ENCODE assay signal across 24 cellular contexts in genomic region chr2:158949300-158949699, GRCh38.
"Had no signal": no experiment of that assay in that cellular context is flagged by ENCODE, and none has a peak within 500 bp of the region (broad histone marks: within the 10 kb centered on the region; RNA-seq: fewer than 3 reads in every experiment).

No MANE protein-coding gene starts in this region.

- H3K9me3 Mint-ChIP-seq: natural killer cell; stimulated activated effector memory CD8-positive, alpha-beta T cell treated with anti-CD3 and anti-CD28 coated beads, Interleukin-12 subunit alpha, Interleukin-12 subunit beta, amount 100 ng/mL, for 72 hours; stimulated activated naive CD8-positive, alpha-beta T cell treated with anti-CD3 and anti-CD28 coated beads, Interleukin-15, Interleukin-2, amounts not matched to agents 100 ng/mL and 50 ng/mL, for 24 hours had no signal

- H3K27ac Mint-ChIP-seq: natural killer cell; stimulated activated effector memory CD8-positive, alpha-beta T cell treated with anti-CD3 and anti-CD28 coated beads, Interleukin-12 subunit alpha, Interleukin-12 subunit beta, amount 100 ng/mL, for 72 hours; stimulated activated naive CD8-positive, alpha-beta T cell treated with anti-CD3 and anti-CD28 coated beads, Interleukin-15, Interleukin-2, amounts not matched to agents 100 ng/mL and 50 ng/mL, for 24 hours had no signal

- H3K27me3 ChIP-seq: hepatocyte, left lung, ovary, sigmoid colon, spleen, suprapubic skin, tibial artery, upper lobe of right lung had no signal

- H3K4me3 ChIP-seq: hepatocyte, left lung, lower lobe of right lung, ovary, prostate gland, sigmoid colon, spleen, suprapubic skin, thoracic aorta, tibial artery, upper lobe of right lung had no signal

- H3K9me3 ChIP-seq: left lung, lower lobe of right lung, ovary, prostate gland, sigmoid colon, spleen, suprapubic skin, thoracic aorta, tibial artery, upper lobe of right lung had no signal

- H3K27ac ChIP-seq: hepatocyte, left lung, lower lobe of right lung, ovary, prostate gland, sigmoid colon, spleen, suprapubic skin, thoracic aorta, tibial artery, upper lobe of right lung had no signal

- H3K4me3 Mint-ChIP-seq: naive B cell; natural killer cell; stimulated activated effector memory CD8-positive, alpha-beta T cell treated with anti-CD3 and anti-CD28 coated beads, Interleukin-12 subunit alpha, Interleukin-12 subunit beta, amount 100 ng/mL, for 72 hours; stimulated activated naive CD8-positive, alpha-beta T cell treated with anti-CD3 and anti-CD28 coated beads, Interleukin-15, Interleukin-2, amounts not matched to agents 100 ng/mL and 50 ng/mL, for 24 hours had no signal

- ATAC-seq: left lung; lower lobe of right lung; natural killer cell; right cardiac atrium; stimulated activated effector memory CD8-positive, alpha-beta T cell treated with anti-CD3 and anti-CD28 coated beads, Interleukin-12 subunit alpha, Interleukin-12 subunit beta, amount 100 ng/mL, for 72 hours; upper lobe of right lung had no signal

- H3K36me3 ChIP-seq: left lung, lower lobe of right lung, ovary, prostate gland, sigmoid colon, spleen, suprapubic skin, thoracic aorta, tibial artery, upper lobe of right lung had no signal

- H3K36me3 Mint-ChIP-seq: natural killer cell; stimulated activated effector memory CD8-positive, alpha-beta T cell treated with anti-CD3 and anti-CD28 coated beads, Interleukin-12 subunit alpha, Interleukin-12 subunit beta, amount 100 ng/mL, for 72 hours had no signal

- DNase-seq: islet precursor cell; left lung; lower lobe of right lung; mammary epithelial cell; mesenchymal stem cell; naive B cell; natural killer cell; ovary; retina; right cardiac atrium; sigmoid colon; small intestine; spleen; stimulated activated CD4-positive, alpha-beta T cell treated with anti-CD3 and anti-CD28 coated beads, Interleukin-4, amount 100 ng/mL, for 24 hours; stimulated activated naive CD4-positive, alpha-beta T cell; tibial artery; trophoblast cell; upper lobe of right lung had no signal

- H3K27me3 Mint-ChIP-seq: stimulated activated naive CD8-positive, alpha-beta T cell treated with anti-CD3 and anti-CD28 coated beads, Interleukin-15, Interleukin-2, amounts not matched to agents 100 ng/mL and 50 ng/mL, for 24 hours had no signal
